In the genomic region with DNA sequence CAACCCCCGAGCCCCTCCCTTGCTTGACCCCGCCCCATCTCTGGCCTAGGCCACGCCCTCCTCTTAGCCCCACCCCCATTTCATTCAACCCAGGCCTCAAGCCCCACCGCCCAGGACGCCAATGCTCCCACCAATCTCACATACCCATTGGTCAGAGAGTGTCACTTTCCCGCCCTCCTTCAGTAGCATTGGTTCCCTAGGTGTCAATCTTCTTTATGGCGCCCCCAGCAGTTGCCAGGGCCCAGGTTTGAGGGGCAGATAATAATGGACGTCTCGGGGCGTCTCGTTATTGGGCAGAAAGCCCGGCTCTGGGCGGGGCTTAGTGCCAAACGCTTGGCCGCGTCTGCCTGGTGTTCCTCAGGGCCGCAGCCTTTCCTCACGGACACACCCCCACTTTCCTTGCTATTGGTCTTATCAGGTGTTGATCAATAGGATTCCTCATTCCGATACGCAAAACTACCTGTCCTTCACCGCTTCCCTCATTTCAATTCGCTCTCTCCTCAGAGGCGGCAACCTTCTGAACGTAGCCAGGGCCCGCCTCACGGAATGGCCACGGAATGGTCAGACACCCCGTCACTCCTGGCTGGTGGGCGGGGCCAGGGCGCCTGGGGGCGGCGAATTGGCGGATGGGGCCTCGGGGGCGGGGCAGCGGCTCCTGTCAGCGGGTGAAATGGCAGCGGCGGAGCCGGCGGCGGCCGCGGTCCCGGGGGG, we compare ENCODE assay signal across 1 cellular context.
TF ChIP-seq lines count a peak whose summit lies in the region.

TSS of gene EVI5L (plus strand) at position 658 of the 711 bp plus-strand sequence. CDS start 16,325 bp downstream, outside the sequence.

TF ChIP-seq in HEK293, 187 proteins besides CTCF, POLR2A, EP300 and RAD21 (continued from another document and continues in another):
- TF ChIP-seq ZNF114 (tag by site-specific recombination; IDR thresholded peaks at IDR 0.05), result no peak
- TF ChIP-seq, protein P1, sequence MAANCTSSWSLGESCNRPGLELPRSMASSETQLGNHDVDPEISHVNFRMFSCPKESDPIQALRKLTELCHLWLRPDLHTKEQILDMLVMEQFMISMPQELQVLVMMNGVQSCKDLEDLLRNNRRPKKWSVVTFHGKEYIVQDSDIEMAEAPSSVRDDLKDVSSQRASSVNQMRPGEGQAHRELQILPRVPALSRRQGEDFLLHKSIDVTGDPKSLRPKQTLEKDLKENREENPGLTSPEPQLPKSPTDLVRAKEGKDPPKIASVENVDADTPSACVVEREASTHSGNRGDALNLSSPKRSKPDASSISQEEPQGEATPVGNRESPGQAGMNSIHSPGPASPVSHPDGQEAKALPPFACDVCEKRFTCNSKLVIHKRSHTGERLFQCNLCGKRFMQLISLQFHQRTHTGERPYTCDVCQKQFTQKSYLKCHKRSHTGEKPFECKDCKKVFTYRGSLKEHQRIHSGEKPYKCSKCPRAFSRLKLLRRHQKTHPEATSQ (tag by site-specific recombination; IDR thresholded peaks at IDR 0.05), result no peak
- TF ChIP-seq ZBTB44 (tag by site-specific recombination; IDR thresholded peaks at IDR 0.05), result no peak
- TF ChIP-seq ZEB2 (tag by site-specific recombination; IDR thresholded peaks at IDR 0.05), result 0 out of 2 replicates have a peak, but pooled peaks have one; percentile 14
- peak; percentile 98 for TF ChIP-seq SP2 (tag by site-specific recombination; IDR thresholded peaks at IDR 0.05)
- TF ChIP-seq ZNF112 (tag by site-specific recombination; IDR thresholded peaks at IDR 0.05), result no peak
- TF ChIP-seq BCL11B (tag by site-specific recombination; IDR thresholded peaks at IDR 0.05; ENCODE audit: low read depth), result no peak
- TF ChIP-seq, protein P2, sequence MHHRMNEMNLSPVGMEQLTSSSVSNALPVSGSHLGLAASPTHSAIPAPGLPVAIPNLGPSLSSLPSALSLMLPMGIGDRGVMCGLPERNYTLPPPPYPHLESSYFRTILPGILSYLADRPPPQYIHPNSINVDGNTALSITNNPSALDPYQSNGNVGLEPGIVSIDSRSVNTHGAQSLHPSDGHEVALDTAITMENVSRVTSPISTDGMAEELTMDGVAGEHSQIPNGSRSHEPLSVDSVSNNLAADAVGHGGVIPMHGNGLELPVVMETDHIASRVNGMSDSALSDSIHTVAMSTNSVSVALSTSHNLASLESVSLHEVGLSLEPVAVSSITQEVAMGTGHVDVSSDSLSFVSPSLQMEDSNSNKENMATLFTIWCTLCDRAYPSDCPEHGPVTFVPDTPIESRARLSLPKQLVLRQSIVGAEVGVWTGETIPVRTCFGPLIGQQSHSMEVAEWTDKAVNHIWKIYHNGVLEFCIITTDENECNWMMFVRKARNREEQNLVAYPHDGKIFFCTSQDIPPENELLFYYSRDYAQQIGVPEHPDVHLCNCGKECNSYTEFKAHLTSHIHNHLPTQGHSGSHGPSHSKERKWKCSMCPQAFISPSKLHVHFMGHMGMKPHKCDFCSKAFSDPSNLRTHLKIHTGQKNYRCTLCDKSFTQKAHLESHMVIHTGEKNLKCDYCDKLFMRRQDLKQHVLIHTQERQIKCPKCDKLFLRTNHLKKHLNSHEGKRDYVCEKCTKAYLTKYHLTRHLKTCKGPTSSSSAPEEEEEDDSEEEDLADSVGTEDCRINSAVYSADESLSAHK (tag by site-specific recombination; IDR thresholded peaks at IDR 0.05), result no peak
- TF ChIP-seq, protein P3, sequence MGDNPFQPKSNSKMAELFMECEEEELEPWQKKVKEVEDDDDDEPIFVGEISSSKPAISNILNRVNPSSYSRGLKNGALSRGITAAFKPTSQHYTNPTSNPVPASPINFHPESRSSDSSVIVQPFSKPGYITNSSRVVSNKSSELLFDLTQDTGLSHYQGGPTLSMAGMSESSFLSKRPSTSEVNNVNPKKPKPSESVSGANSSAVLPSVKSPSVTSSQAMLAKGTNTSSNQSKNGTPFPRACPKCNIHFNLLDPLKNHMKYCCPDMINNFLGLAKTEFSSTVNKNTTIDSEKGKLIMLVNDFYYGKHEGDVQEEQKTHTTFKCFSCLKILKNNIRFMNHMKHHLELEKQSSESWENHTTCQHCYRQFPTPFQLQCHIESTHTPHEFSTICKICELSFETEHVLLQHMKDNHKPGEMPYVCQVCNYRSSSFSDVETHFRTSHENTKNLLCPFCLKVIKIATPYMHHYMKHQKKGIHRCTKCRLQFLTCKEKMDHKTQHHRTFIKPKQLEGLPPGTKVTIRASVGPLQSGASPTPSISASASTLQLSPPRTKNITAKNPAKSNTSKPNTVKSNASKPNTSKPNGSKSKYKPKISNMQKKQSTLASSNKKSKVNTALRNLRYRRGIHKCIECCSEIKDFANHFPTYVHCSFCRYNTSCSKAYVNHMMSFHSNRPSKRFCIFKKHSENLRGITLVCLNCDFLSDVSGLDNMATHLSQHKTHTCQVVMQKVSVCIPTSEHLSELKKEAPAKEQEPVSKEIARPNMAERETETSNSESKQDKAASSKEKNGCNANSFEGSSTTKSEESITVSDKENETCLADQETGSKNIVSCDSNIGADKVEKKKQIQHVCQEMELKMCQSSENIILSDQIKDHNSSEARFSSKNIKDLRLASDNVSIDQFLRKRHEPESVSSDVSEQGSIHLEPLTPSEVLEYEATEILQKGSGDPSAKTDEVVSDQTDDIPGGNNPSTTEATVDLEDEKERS (tag by site-specific recombination; IDR thresholded peaks at IDR 0.05), result no peak
- no peak for TF ChIP-seq ZNF138 (tag by site-specific recombination; IDR thresholded peaks at IDR 0.05; ENCODE audit: borderline replicate concordance)
- TF ChIP-seq, protein P4, sequence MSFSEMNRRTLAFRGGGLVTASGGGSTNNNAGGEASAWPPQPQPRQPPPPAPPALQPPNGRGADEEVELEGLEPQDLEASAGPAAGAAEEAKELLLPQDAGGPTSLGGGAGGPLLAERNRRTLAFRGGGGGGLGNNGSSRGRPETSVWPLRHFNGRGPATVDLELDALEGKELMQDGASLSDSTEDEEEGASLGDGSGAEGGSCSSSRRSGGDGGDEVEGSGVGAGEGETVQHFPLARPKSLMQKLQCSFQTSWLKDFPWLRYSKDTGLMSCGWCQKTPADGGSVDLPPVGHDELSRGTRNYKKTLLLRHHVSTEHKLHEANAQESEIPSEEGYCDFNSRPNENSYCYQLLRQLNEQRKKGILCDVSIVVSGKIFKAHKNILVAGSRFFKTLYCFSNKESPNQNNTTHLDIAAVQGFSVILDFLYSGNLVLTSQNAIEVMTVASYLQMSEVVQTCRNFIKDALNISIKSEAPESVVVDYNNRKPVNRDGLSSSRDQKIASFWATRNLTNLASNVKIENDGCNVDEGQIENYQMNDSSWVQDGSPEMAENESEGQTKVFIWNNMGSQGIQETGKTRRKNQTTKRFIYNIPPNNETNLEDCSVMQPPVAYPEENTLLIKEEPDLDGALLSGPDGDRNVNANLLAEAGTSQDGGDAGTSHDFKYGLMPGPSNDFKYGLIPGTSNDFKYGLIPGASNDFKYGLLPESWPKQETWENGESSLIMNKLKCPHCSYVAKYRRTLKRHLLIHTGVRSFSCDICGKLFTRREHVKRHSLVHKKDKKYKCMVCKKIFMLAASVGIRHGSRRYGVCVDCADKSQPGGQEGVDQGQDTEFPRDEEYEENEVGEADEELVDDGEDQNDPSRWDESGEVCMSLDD (tag by site-specific recombination; IDR thresholded peaks at IDR 0.05), result no peak
- TF ChIP-seq ZNF184 (tag by site-specific recombination; IDR thresholded peaks at IDR 0.05), result no peak
- TF ChIP-seq, protein P5, sequence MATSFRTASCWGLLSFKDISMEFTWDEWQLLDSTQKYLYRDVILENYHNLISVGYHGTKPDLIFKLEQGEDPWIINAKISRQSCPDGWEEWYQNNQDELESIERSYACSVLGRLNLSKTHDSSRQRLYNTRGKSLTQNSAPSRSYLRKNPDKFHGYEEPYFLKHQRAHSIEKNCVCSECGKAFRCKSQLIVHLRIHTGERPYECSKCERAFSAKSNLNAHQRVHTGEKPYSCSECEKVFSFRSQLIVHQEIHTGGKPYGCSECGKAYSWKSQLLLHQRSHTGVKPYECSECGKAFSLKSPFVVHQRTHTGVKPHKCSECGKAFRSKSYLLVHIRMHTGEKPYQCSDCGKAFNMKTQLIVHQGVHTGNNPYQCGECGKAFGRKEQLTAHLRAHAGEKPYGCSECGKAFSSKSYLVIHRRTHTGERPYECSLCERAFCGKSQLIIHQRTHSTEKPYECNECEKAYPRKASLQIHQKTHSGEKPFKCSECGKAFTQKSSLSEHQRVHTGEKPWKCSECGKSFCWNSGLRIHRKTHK (tag by site-specific recombination; IDR thresholded peaks at IDR 0.05), result no peak
- no peak for TF ChIP-seq ZSCAN4 (tag by site-specific recombination; IDR thresholded peaks at IDR 0.05)
- TF ChIP-seq ZNF510 (tag by site-specific recombination; IDR thresholded peaks at IDR 0.05; ENCODE audit: insufficient replicate concordance), result no peak
- no peak for TF ChIP-seq ZNF837 (tag by site-specific recombination; IDR thresholded peaks at IDR 0.05)
- TF ChIP-seq ZNF792 (tag by site-specific recombination; IDR thresholded peaks at IDR 0.05), result no peak
- no peak for TF ChIP-seq ZNF776 (tag by site-specific recombination; IDR thresholded peaks at IDR 0.05; ENCODE audit: borderline replicate concordance)
- TF ChIP-seq MYNN (tag by site-specific recombination; IDR thresholded peaks at IDR 0.05; ENCODE audit: borderline replicate concordance), result no peak
- peak; percentile 100 for TF ChIP-seq KLF16 (tag by site-specific recombination; IDR thresholded peaks at IDR 0.05)
- TF ChIP-seq ZBTB11 (tag by site-specific recombination; conservative IDR thresholded peaks at IDR 0.05; ENCODE audit: low read depth), result no peak
- TF ChIP-seq ZNF266 (tag by site-specific recombination; IDR thresholded peaks at IDR 0.05; ENCODE audit: low read depth), result no peak
- TF ChIP-seq ZNF324 (tag by site-specific recombination; IDR thresholded peaks at IDR 0.05), result no peak
- TF ChIP-seq GFI1B (tag by site-specific recombination; IDR thresholded peaks at IDR 0.05), result no peak
- no peak for TF ChIP-seq OVOL3 (tag by site-specific recombination; IDR thresholded peaks at IDR 0.05)
- no peak for TF ChIP-seq ZNF692 (tag by site-specific recombination; IDR thresholded peaks at IDR 0.05)
- TF ChIP-seq ZNF404 (tag by site-specific recombination; IDR thresholded peaks at IDR 0.05), result no peak
- no peak for TF ChIP-seq ZNF529 (tag by site-specific recombination; IDR thresholded peaks at IDR 0.05; ENCODE audit: insufficient replicate concordance)
- no peak for TF ChIP-seq ZNF561 (tag by site-specific recombination; IDR thresholded peaks at IDR 0.05; ENCODE audit: borderline replicate concordance)
- no peak for TF ChIP-seq ZNF10 (tag by site-specific recombination; IDR thresholded peaks at IDR 0.05)
- no peak for TF ChIP-seq SALL2 (tag by site-specific recombination; IDR thresholded peaks at IDR 0.05; ENCODE audit: borderline replicate concordance)
